Comparison of ENCODE assay signal across 6 cellular contexts in the genomic region with DNA sequence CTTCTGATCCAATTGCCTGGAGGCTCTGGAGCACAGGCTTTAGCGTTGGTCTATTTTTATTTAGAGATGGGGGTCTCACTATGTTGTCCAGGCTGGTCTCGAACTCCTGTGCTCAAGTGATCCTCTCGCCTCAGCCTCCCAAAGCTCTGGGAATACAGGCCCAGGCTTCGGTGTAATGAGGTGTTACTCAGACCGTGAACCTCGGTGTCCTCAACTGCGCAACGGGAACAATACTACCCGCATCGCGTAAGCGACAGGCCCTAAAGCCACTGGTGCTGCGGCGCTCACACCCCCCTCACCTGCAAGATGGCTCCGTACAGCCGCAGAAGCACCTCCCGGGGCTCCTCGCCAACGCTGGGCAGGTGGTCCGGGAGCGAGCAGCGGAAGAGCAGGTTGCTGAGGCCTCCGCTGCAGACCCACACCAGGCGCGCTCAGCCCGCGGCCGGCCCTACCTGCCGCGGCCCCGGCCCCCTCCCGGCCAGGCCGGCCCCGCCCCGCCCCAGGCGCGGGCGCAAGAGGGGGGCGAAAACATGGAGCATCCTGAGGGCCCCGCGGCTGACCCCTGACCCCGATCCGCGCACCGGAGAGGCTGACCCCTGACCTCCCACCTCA. TPM values are rescaled to one million over a fixed set of nuclear protein-coding genes. Genes with fewer than 3 reads are reported as not detected.
DNase-seq lines count a peak whose midpoint lies in the region; ATAC-seq, FAIRE-seq and TF ChIP-seq lines count a peak whose summit lies in the region.

No MANE protein-coding gene starts in this region.

- intact Hi-C loops in upper lobe of right lung (cut with DNase I), result no loop called here

- peak overlapping the region; percentile 90 for H2AFZ ChIP-seq in GM23338

- peak overlapping the region; percentile 98 to 99 for H3K27ac ChIP-seq in A549
- peak overlapping the region; percentile 91 for H3K27ac ChIP-seq in GM23338 (ENCODE audit: low read depth)
- peak overlapping the region; percentile 99 for H3K27ac ChIP-seq in upper lobe of right lung

- peaks cover 12% of the 10 kb centered on the region for H3F3A ChIP-seq in GM23338 (replicated peaks; ENCODE audit: low read depth)

- 3% methylated on average over 8 of the region's 45 CpGs for WGBS in A549 (ENCODE audit: missing lambda C conversion rate)

- H3K4me1 ChIP-seq in A549, result peaks cover 12% of the 10 kb centered on the region; the same call in 1 of the 3 replicates
- H3K4me1 ChIP-seq in GM23338 (ENCODE audit: insufficient read depth), result peaks cover 8% of the 10 kb centered on the region
- peaks cover 27% of the 10 kb centered on the region for H3K4me1 ChIP-seq in upper lobe of right lung

- peaks cover 3% of the 10 kb centered on the region; the same call in 1 of the 2 replicates for H4K20me1 ChIP-seq in GM23338 (replicated peaks; ENCODE audit: insufficient read depth)

- peaks cover 11% of the 10 kb centered on the region for H3K27me3 Mint-ChIP-seq in GM23338 (ENCODE audit: insufficient read depth, low read depth, poor library complexity)
- H3K27me3 Mint-ChIP-seq in immature natural killer cell (ENCODE audit: low read depth in 3 of 3), result peaks cover 0 to 7% (median 6%) of the 10 kb centered on the region in 3 donors

- TF ChIP-seq CTCF in A549 (IDR thresholded peaks at IDR 0.05) (no peak), GM23338 (conservative IDR thresholded peaks at IDR 0.05; ENCODE audit: low read depth in 2 of 2) (no peak), upper lobe of right lung (IDR thresholded peaks at IDR 0.05) (no peak)

- TF ChIP-seq EP300 in A549 (IDR thresholded peaks at IDR 0.05), result no peak

- H3K4me3 Mint-ChIP-seq in GM23338, result peak overlapping the region; percentile 86
- H3K4me3 Mint-ChIP-seq in immature natural killer cell, result peak overlapping the region; percentile 84 to 94 (median 93)

- POLR2A ChIA-PET in A549 (lab: Yijun Ruan, JAX), result interaction anchor here (0.6 to 1.5 kb wide), 4 partner anchors 17 to 56 kb away, joined by 3 read pairs; a partner anchor contains a TSS

- DNase-seq in A549 (ENCODE audit: low read depth in 1 of 2, low spot score in 1 of 2) (no peak), GM23338 (ENCODE audit: low spot score) (no peak), immature natural killer cell (no peak), upper lobe of right lung (no peak), cerebellar nuclear complex (lab: John Stamatoyannopoulos, UW) (no peak)
- DNase-seq in activated CD4-positive, alpha-beta T cell treated with anti-CD3 and anti-CD28 coated beads, Interleukin-2, amount 50 U/mL, for 48 hours, result peak; percentile 35 to 56

- CTCF ChIA-PET in A549 (lab: Yijun Ruan, JAX), result interaction anchor here (2.0 to 2.1 kb wide), 2 partner anchors 19 to 37 kb away, joined by 6 to 8 read pairs; a partner anchor contains a TSS

- peak overlapping the region; percentile 90 for H3K27ac Mint-ChIP-seq in GM23338
- H3K27ac Mint-ChIP-seq in immature natural killer cell, result peak overlapping the region; percentile 79 to 97 (median 88)

- H3K4me1 Mint-ChIP-seq in GM23338, result peaks cover 7% of the 10 kb centered on the region
- peaks cover 13 to 34% of the 10 kb centered on the region in 2 donors for H3K4me1 Mint-ChIP-seq in immature natural killer cell

- H3K9me3 Mint-ChIP-seq in GM23338, result no peaks in the 10 kb centered on the region
- H3K9me3 Mint-ChIP-seq in immature natural killer cell, result no peaks in the 10 kb centered on the region

- H3K36me3 ChIP-seq in GM23338 (ENCODE audit: insufficient read depth), result no peaks in the 10 kb centered on the region
- no peaks in the 10 kb centered on the region for H3K36me3 ChIP-seq in upper lobe of right lung

- H3K4me3 ChIP-seq in A549 (peak overlapping the region; percentile 88), GM23338 (peak overlapping the region; percentile 78), upper lobe of right lung (peak overlapping the region; percentile 82)

- H3K9me2 ChIP-seq in GM23338 (ENCODE audit: insufficient read depth), result no peaks in the 10 kb centered on the region

- peak overlapping the region; percentile 92 for H3K4me2 ChIP-seq in A549
- peak overlapping the region; percentile 91 for H3K4me2 ChIP-seq in GM23338

- FAIRE-seq in A549 (lab: Jason Lieb, UNC), result no peak

- peak in 1 of 2 experiments; percentile 32; a peak in 4 of 6 replicates for ATAC-seq in A549
- ATAC-seq in GM23338, result no peak; the same call in 2 of the 3 replicates
- no peak for ATAC-seq in upper lobe of right lung

- peaks cover 2% of the 10 kb centered on the region; the same call in 2 of the 3 replicates for H3K36me3 Mint-ChIP-seq in GM23338 (ENCODE audit: low read depth)
- H3K36me3 Mint-ChIP-seq in immature natural killer cell, result peaks cover 0 to 3% (median 3%) of the 10 kb centered on the region in 3 donors

- no peaks in the 10 kb centered on the region for H3K79me2 ChIP-seq in GM23338 (replicated peaks; ENCODE audit: insufficient read depth)

- no peak for TF ChIP-seq RAD21 in A549 (conservative IDR thresholded peaks at IDR 0.05 in 1 of 2, IDR thresholded peaks at IDR 0.05 in 1 of 2)

- H3K27me3 ChIP-seq in GM23338 (ENCODE audit: insufficient read depth) (0 out of 2 replicates have a peak, but pooled peaks cover 6% of the 10 kb centered on the region), upper lobe of right lung (no peaks in the 10 kb centered on the region)

- H3K9me3 ChIP-seq in A549 (no peaks in the 10 kb centered on the region), upper lobe of right lung (no peaks in the 10 kb centered on the region)

- TF ChIP-seq POLR2A in A549 (IDR thresholded peaks at IDR 0.05; ENCODE audit: low read length), result no peak

TF ChIP-seq in A549, 52 proteins besides CTCF, POLR2A, EP300 and RAD21 (continues in another document):
- TF ChIP-seq ZNF302 (CRISPR knock-in tag; IDR thresholded peaks at IDR 0.05) (no peak), EHMT2 (IDR thresholded peaks at IDR 0.05; ENCODE audit: low read depth) (no peak), POLR2AphosphoS2 (conservative IDR thresholded peaks at IDR 0.05; ENCODE audit: low read length) (no peak), HDAC2 (IDR thresholded peaks at IDR 0.05) (no peak)

TF ChIP-seq in GM23338, 12 proteins besides CTCF, POLR2A, EP300 and RAD21 (continues in another document):
- no peak for TF ChIP-seq EZH2phosphoT487 (IDR thresholded peaks at IDR 0.05; ENCODE audit: unreplicated experiment)
- TF ChIP-seq POLR2AphosphoS5 (IDR thresholded peaks at IDR 0.05; ENCODE audit: low read depth), result no peak

RNA-seq across cellular contexts. Expression of a gene that starts 0.6 kb away (rescaled TPM):
- 16.4 and 22.7 TPM in 2 replicates for polyA plus RNA-seq in A549 (2011; rRNA removed)
- polyA plus RNA-seq in A549 (2012; cell fraction: cytosol; rRNA removed), result 14.8 and 15.9 TPM in 2 replicates
- 74.0 and 86.8 TPM in 2 replicates for polyA plus RNA-seq in A549 (2012; cell fraction: nucleus; rRNA removed)
- 21.0 to 26.1 TPM (median 25.8 TPM) in 3 replicates for polyA plus RNA-seq in A549 (2017; fragmentation: RNase III; extraction: RNeasy Plus Mini Kit Qiagen cat#74134 plus additional on column Dnase treatment)
- polyA minus RNA-seq in A549 (2011; rRNA and poly(A)+ RNA removed), result 6.4 and 7.8 TPM in 2 replicates
- total RNA-seq in GM23338 (2014; rRNA removed; shearing (Covaris generic)), result 51.2 and 67.0 TPM in 2 replicates
- 61.6 and 63.7 TPM in 2 replicates for polyA plus RNA-seq in GM23338 (2016; fragmentation: Nextera tagmentation; extraction: Ambion mirVana)
- polyA plus RNA-seq in immature natural killer cell, result 10 to 100 TPM; 44.0 to 51.3 (median 49.4) TPM
- 66.7 TPM for total RNA-seq in upper lobe of right lung

RNA-seq across cellular contexts. Expression of a gene that starts 3.8 kb away (rescaled TPM):
- polyA plus RNA-seq in A549 (2011; rRNA removed), result 12.1 and 16.5 TPM in 2 replicates
- polyA plus RNA-seq in A549 (2012; cell fraction: cytosol; rRNA removed), result 15.9 and 16.1 TPM in 2 replicates
- polyA plus RNA-seq in A549 (2012; cell fraction: nucleus; rRNA removed), result 137 and 142 TPM in 2 replicates
- polyA plus RNA-seq in A549 (2017; fragmentation: RNase III; extraction: RNeasy Plus Mini Kit Qiagen cat#74134 plus additional on column Dnase treatment), result 21.1 to 27.5 TPM (median 26.5 TPM) in 3 replicates
- polyA minus RNA-seq in A549 (2011; rRNA and poly(A)+ RNA removed), result 4.6 and 6.1 TPM in 2 replicates
- 5.5 and 14.4 TPM in 2 replicates for total RNA-seq in GM23338 (2014; rRNA removed; shearing (Covaris generic))
- polyA plus RNA-seq in GM23338 (2016; fragmentation: Nextera tagmentation; extraction: Ambion mirVana), result 5.6 and 6.4 TPM in 2 replicates
- polyA plus RNA-seq in immature natural killer cell, result 1 to 10 TPM in 1 of 3 donors, under 1 TPM in 1, not detected in 1; 0.09 to 2.9 TPM
- total RNA-seq in upper lobe of right lung, result 12.7 TPM

RNA-seq across cellular contexts. Expression of a gene that starts 18.5 kb away (rescaled TPM):
- 0.75 and 0.76 TPM in 2 replicates for polyA plus RNA-seq in A549 (2011; rRNA removed)
- 0.91 and 1.4 TPM in 2 replicates for polyA plus RNA-seq in A549 (2012; cell fraction: cytosol; rRNA removed)
- 2.5 and 3.0 TPM in 2 replicates for polyA plus RNA-seq in A549 (2012; cell fraction: nucleus; rRNA removed)
- polyA plus RNA-seq in A549 (2017; fragmentation: RNase III; extraction: RNeasy Plus Mini Kit Qiagen cat#74134 plus additional on column Dnase treatment), result 2.2 to 3.0 TPM (median 2.8 TPM) in 3 replicates
- polyA minus RNA-seq in A549 (2011; rRNA and poly(A)+ RNA removed), result 0.74 and 1.3 TPM in 2 replicates
- 2.8 and 3.5 TPM in 2 replicates for total RNA-seq in GM23338 (2014; rRNA removed; shearing (Covaris generic))
- polyA plus RNA-seq in GM23338 (2016; fragmentation: Nextera tagmentation; extraction: Ambion mirVana), result 0.15 and 0.16 TPM in 2 replicates
- not detected for polyA plus RNA-seq in immature natural killer cell
- total RNA-seq in upper lobe of right lung, result 2.6 TPM

RNA-seq across cellular contexts. Expression of a gene that starts 19.3 kb away (rescaled TPM):
- 0.30 and 0.59 TPM in 2 replicates for polyA plus RNA-seq in A549 (2011; rRNA removed)
- polyA plus RNA-seq in A549 (2012; cell fraction: cytosol; rRNA removed), result 0.49 and 0.77 TPM in 2 replicates
- polyA plus RNA-seq in A549 (2012; cell fraction: nucleus; rRNA removed), result not detected in 2 replicates
- polyA plus RNA-seq in A549 (2017; fragmentation: RNase III; extraction: RNeasy Plus Mini Kit Qiagen cat#74134 plus additional on column Dnase treatment), result 0.29 to 0.45 TPM in 2 of 3 replicates, not detected in the other
- not detected in 2 replicates for polyA minus RNA-seq in A549 (2011; rRNA and poly(A)+ RNA removed)
- total RNA-seq in GM23338 (2014; rRNA removed; shearing (Covaris generic)), result not detected in 2 replicates
- not detected in 2 replicates for polyA plus RNA-seq in GM23338 (2016; fragmentation: Nextera tagmentation; extraction: Ambion mirVana)
- polyA plus RNA-seq in immature natural killer cell, result not detected
- total RNA-seq in upper lobe of right lung, result not detected

RNA-seq across cellular contexts. Expression of a gene that starts 36.4 kb away (rescaled TPM):
- polyA plus RNA-seq in A549 (2011; rRNA removed) (0.09 and 0.15 TPM in 2 replicates), A549 (2017; fragmentation: RNase III; extraction: RNeasy Plus Mini Kit Qiagen cat#74134 plus additional on column Dnase treatment) (not detected in 3 replicates), GM23338 (2016; fragmentation: Nextera tagmentation; extraction: Ambion mirVana) (not detected in 2 replicates), immature natural killer cell (1 to 10 TPM; 2.4 to 8.1 (median 4.5) TPM)
- 0.01 TPM in 2 replicates for polyA plus RNA-seq in A549 (2012; cell fraction: cytosol; rRNA removed)
- 0.02 and 0.04 TPM in 2 replicates for polyA plus RNA-seq in A549 (2012; cell fraction: nucleus; rRNA removed)
- 0.24 and 0.37 TPM in 2 replicates for polyA minus RNA-seq in A549 (2011; rRNA and poly(A)+ RNA removed)
- total RNA-seq in GM23338 (2014; rRNA removed; shearing (Covaris generic)), result 0.58 TPM in 1 of 2 replicates, not detected in the other
- total RNA-seq in upper lobe of right lung, result 0.69 TPM

Comparison
In these comparisons a context has a peak if more than half of its experiments do, and no peak if none do; other contexts are left out.
1. DNase-seq: peak in activated CD4-positive, alpha-beta T cell treated with anti-CD3 and anti-CD28 coated beads, Interleukin-2, amount 50 U/mL, for 48 hours (2 of 2); none in A549 (0 of 2), GM23338 (single experiment), immature natural killer cell (0 of 3), upper lobe of right lung (single experiment) and cerebellar nuclear complex (0 of 2).
2. Peak in every context shown above with its lines, with median percentiles within 50 percentile points of each other: H3K27ac ChIP-seq and H3K4me3 ChIP-seq.